In genomic region chr1:119327066-119327435, GRCh38 we compare ENCODE assay signal across 8 cellular contexts. TPM values are rescaled to one million over a fixed set of nuclear protein-coding genes. Genes with fewer than 3 reads are reported as not detected.
DNase-seq lines count a peak whose midpoint lies in the region; ATAC-seq, FAIRE-seq and TF ChIP-seq lines count a peak whose summit lies in the region.

No MANE protein-coding gene starts in this region.

- no peak for FAIRE-seq in GM12892 (lab: Jason Lieb, UNC)

- H3K4me3 ChIP-seq in right cardiac atrium (ENCODE audit: low read length), result peak overlapping the region; percentile 40

- peaks cover 2% of the 10 kb centered on the region for H3K27me3 Mint-ChIP-seq in activated CD4-positive, alpha-beta memory T cell treated with anti-CD3 and anti-CD28 coated beads, Interleukin-2, amount 10 ng/mL, durations not matched to agents 7 days and 5 days

- no peaks in the 10 kb centered on the region for H3K4me1 ChIP-seq in right cardiac atrium (ENCODE audit: control insufficient read depth, insufficient read depth, low read length)

- H3K4me3 Mint-ChIP-seq in activated CD4-positive, alpha-beta memory T cell treated with anti-CD3 and anti-CD28 coated beads, Interleukin-2, amount 10 ng/mL, durations not matched to agents 7 days and 5 days, result peak overlapping the region; percentile 53

- intact Hi-C loops in right cardiac atrium (cut with DNase I) (no loop called here), sciatic nerve (cut with DNase I) (no loop called here)

- CTCF ChIA-PET in activated CD4-positive, alpha-beta memory T cell treated with anti-CD3 and anti-CD28 coated beads, Interleukin-2, amount 10 ng/mL, durations not matched to agents 7 days and 5 days (lab: Charles Lee), result no interaction called here

- 4% methylated on average over 18 of the region's 18 CpGs for WGBS in right cardiac atrium

- no peak for DNase-seq in activated CD4-positive, alpha-beta memory T cell treated with anti-CD3 and anti-CD28 coated beads, Interleukin-2, amount 10 ng/mL, durations not matched to agents 7 days and 5 days
- DNase-seq in right cardiac atrium (peak in 1 of 3 donors; percentile 41), sciatic nerve (ENCODE audit: low spot score) (no peak), GM12892 (ENCODE audit: insufficient read length) (no peak), GM03348 (ENCODE audit: low spot score) (no peak)

- H3K9me3 Mint-ChIP-seq in activated CD4-positive, alpha-beta memory T cell treated with anti-CD3 and anti-CD28 coated beads, Interleukin-2, amount 10 ng/mL, durations not matched to agents 7 days and 5 days, result no peaks in the 10 kb centered on the region

- ATAC-seq in GM19023 (IDR thresholded peaks at IDR 0.05; ENCODE audit: unreplicated experiment) (peak; percentile 22), right cardiac atrium (no peak), sciatic nerve (peak; percentile 7), HG03442 (IDR thresholded peaks at IDR 0.05; ENCODE audit: unreplicated experiment) (no peak), GM21515 (IDR thresholded peaks at IDR 0.05; ENCODE audit: unreplicated experiment) (no peak)

- no peak overlapping the region for H3K27ac ChIP-seq in right cardiac atrium (ENCODE audit: low read length)

- POLR2A ChIA-PET in activated CD4-positive, alpha-beta memory T cell treated with anti-CD3 and anti-CD28 coated beads, Interleukin-2, amount 10 ng/mL, durations not matched to agents 7 days and 5 days (lab: Charles Lee), result no interaction called here

- TF ChIP-seq POLR2A in GM12892 (IDR thresholded peaks at IDR 0.05; ENCODE audit: low read depth, low read length), result no peak

- no peaks in the 10 kb centered on the region for H3K36me3 Mint-ChIP-seq in activated CD4-positive, alpha-beta memory T cell treated with anti-CD3 and anti-CD28 coated beads, Interleukin-2, amount 10 ng/mL, durations not matched to agents 7 days and 5 days (ENCODE audit: low read depth)

- H3K27ac Mint-ChIP-seq in activated CD4-positive, alpha-beta memory T cell treated with anti-CD3 and anti-CD28 coated beads, Interleukin-2, amount 10 ng/mL, durations not matched to agents 7 days and 5 days, result no peak overlapping the region

- no peaks in the 10 kb centered on the region for H3K27me3 ChIP-seq in right cardiac atrium (ENCODE audit: control insufficient read depth, insufficient read depth)

- H3K9me3 ChIP-seq in right cardiac atrium (ENCODE audit: control insufficient read depth, low read length), result no peaks in the 10 kb centered on the region

- peaks cover 15% of the 10 kb centered on the region for H3K4me1 Mint-ChIP-seq in activated CD4-positive, alpha-beta memory T cell treated with anti-CD3 and anti-CD28 coated beads, Interleukin-2, amount 10 ng/mL, durations not matched to agents 7 days and 5 days

RNA-seq across cellular contexts. Expression of gene HAO2, which starts 41.5 kb away (rescaled TPM):
- not detected for total RNA-seq in activated CD4-positive, alpha-beta memory T cell treated with anti-CD3 and anti-CD28 coated beads, Interleukin-2, amount 10 ng/mL, durations not matched to agents 7 days and 5 days
- not detected for total RNA-seq in right cardiac atrium
- polyA plus RNA-seq in right cardiac atrium, result not detected
- not detected for total RNA-seq in sciatic nerve
- not detected for polyA plus RNA-seq in GM12892 (2012; ENCODE audit: missing spikeins)

Comparison
In these comparisons a context has a peak if more than half of its experiments do, and no peak if none do; other contexts are left out.
1. ATAC-seq: peak in GM19023 (single experiment) and sciatic nerve (single experiment); none in right cardiac atrium (0 of 2), HG03442 (single experiment) and GM21515 (single experiment).